38 cellular contexts compared by ENCODE assay signal in the genomic region with DNA sequence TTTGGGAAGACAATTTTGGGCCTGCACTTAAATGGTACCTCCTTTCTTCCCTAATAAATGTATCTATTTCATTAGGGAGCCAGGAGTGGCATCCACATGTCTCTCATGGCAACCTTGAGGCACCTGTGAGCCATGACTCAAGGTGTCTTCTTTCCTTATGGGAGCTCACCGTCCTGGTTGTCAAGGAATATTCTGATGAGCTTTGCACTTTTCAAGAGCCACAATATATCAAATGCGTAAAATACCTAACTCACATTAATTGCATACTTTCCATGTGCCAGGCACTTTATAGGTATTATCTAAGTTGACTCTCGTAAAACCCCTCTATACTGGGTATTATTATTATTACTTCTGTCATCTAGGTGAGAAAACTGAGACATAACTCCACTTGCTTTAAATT. TPM values are rescaled to one million over a fixed set of nuclear protein-coding genes. Genes with fewer than 3 reads are reported as not detected.
"Had no signal": no experiment of that assay in that cellular context is flagged by ENCODE, and none has a peak within 500 bp of the region (broad histone marks: within the 10 kb centered on the region; RNA-seq: fewer than 3 reads in every experiment).

No MANE protein-coding gene starts in this region.

- ATAC-seq: activated naive CD4-positive, alpha-beta T cell treated with anti-CD3 and anti-CD28 coated beads, Interleukin-2, amount 50 U/mL, for 72 hours; activated naive CD8-positive, alpha-beta T cell treated with anti-CD3 and anti-CD28 coated beads, Interleukin-2, amount 50 U/mL, for 24 hours; activated T-cell treated with anti-CD3 and anti-CD28 coated beads, Interleukin-2, amount 50 U/mL, for 4 hours; activated T-cell treated with anti-CD3 and anti-CD28 coated beads, Interleukin-2, amount 50 U/mL, for 72 hours; activated T-helper 17 cell treated with anti-CD3 and anti-CD28 coated beads, Interleukin-2, amount 50 U/mL, for 72 hours; body of pancreas had no signal

- H3K27ac ChIP-seq: adrenal gland, ascending aorta, body of pancreas, brain microvascular endothelial cell, breast epithelium, cardiac muscle cell had no signal

- H3K36me3 ChIP-seq: adrenal gland, ascending aorta, brain microvascular endothelial cell, breast epithelium, cardiac muscle cell had no signal

- H3K4me3 ChIP-seq: adrenal gland, ascending aorta, body of pancreas, breast epithelium, cardiac muscle cell had no signal

- H3K4me1 ChIP-seq: adrenal gland, ascending aorta, body of pancreas, breast epithelium had no signal

- H3K9me3 ChIP-seq: adrenal gland, ascending aorta, body of pancreas, breast epithelium had no signal

- DNase-seq: activated effector memory CD4-positive, alpha-beta T cell treated with anti-CD3 and anti-CD28 coated beads, Interleukin-2, amount 50 U/mL, for 16 hours; activated effector memory CD4-positive, alpha-beta T cell treated with Interleukin-2 at 50 U/mL for 16 hours; activated gamma-delta T cell; activated gamma-delta T cell treated with Interleukin-2 at 50 U/mL for 16 hours; activated naive CD4-positive, alpha-beta T cell; activated naive CD4-positive, alpha-beta T cell treated with anti-CD3 and anti-CD28 coated beads for 36 hours; activated naive CD4-positive, alpha-beta T cell treated with anti-CD3 and anti-CD28 coated beads, Interleukin-2, amount 10 ng/mL, durations not matched to agents 7 days and 5 days; activated naive CD4-positive, alpha-beta T cell treated with anti-CD3 and anti-CD28 coated beads, Interleukin-2, amount 50 U/mL, for 16 hours; activated naive CD4-positive, alpha-beta T cell treated with Interleukin-2 at 50 U/mL for 16 hours; activated naive CD8-positive, alpha-beta T cell treated with anti-CD3 and anti-CD28 coated beads for 36 hours; activated naive CD8-positive, alpha-beta T cell treated with anti-CD3 and anti-CD28 coated beads, Interleukin-2, amount 10 ng/mL, durations not matched to agents 7 days and 5 days; activated naive CD8-positive, alpha-beta T cell treated with anti-CD3 and anti-CD28 coated beads, Interleukin-2, amount 50 U/mL, for 24 hours; activated T-cell treated with anti-CD3 and anti-CD28 coated beads, Interleukin-2, amount 50 U/mL, for 24 hours; activated T-cell treated with anti-CD3 and anti-CD28 coated beads, Interleukin-2, amount 50 U/mL, for 4 hours; activated T-cell treated with anti-CD3 and anti-CD28 coated beads, Interleukin-2, amount 50 U/mL, for 48 hours; activated T-cell treated with anti-CD3 and anti-CD28 coated beads, Interleukin-2, amount 50 U/mL, for 72 hours; adrenal gland; amniotic stem cell; amygdala; anterior cingulate cortex; aorta; body of pancreas; brain microvascular endothelial cell; caudate nucleus; central memory CD4-positive, alpha-beta T cell; cerebellar nuclear complex had no signal

- H3K27me3 ChIP-seq: adrenal gland, ascending aorta, body of pancreas, brain microvascular endothelial cell, breast epithelium, cardiac muscle cell had no signal

- FAIRE-seq: astrocyte, bronchial epithelial cell had no signal

RNA-seq across cellular contexts. Expression of a gene that starts 32.5 kb away (rescaled TPM):
- total RNA-seq: activated naive CD4-positive, alpha-beta T cell treated with anti-CD3 and anti-CD28 coated beads for 36 hours; activated naive CD4-positive, alpha-beta T cell treated with anti-CD3 and anti-CD28 coated beads, Interleukin-2, amount 50 U/mL, for 72 hours; activated naive CD8-positive, alpha-beta T cell treated with anti-CD3 and anti-CD28 coated beads for 36 hours; activated naive CD8-positive, alpha-beta T cell treated with anti-CD3 and anti-CD28 coated beads, Interleukin-2, amount 10 ng/mL, durations not matched to agents 7 days and 5 days; activated T-cell treated with anti-CD3 and anti-CD28 coated beads, Interleukin-2, amount 50 U/mL, for 4 hours; activated T-cell treated with anti-CD3 and anti-CD28 coated beads, Interleukin-2, amount 50 U/mL, for 72 hours; activated T-helper 1 cell treated with anti-CD3 and anti-CD28 coated beads, Interleukin-12 subunit alpha, Interleukin-12 subunit beta, Interleukin-2, Interleukin-4 antibody, amounts not matched to agents 30 ng/mL and 10 ng/mL and 1 ng/mL, durations not matched to agents 14 hours and 24 hours and 36 hours; activated T-helper 17 cell treated with anti-CD3 and anti-CD28 coated beads, Interleukin-2, amount 50 U/mL, for 72 hours; activated T-helper 2 cell treated with anti-CD3 and anti-CD28 coated beads, Interferon-gamma antibody, Interleukin-2, Interleukin-4, amounts not matched to agents 10 μg/mL and 5 μg/mL and 100 μg/mL, durations not matched to agents 14 hours and 24 hours and 36 hours; aorta; ascending aorta; cardiac muscle cell; cardiac septum; cerebellum; chondrocyte had no signal
- polyA plus RNA-seq: aorta, cardiac muscle cell had no signal
